Comparison of ENCODE assay signal across 29 cellular contexts in genomic region chr13:46350003-46350402, GRCh38. TPM values are rescaled to one million over a fixed set of nuclear protein-coding genes. Genes with fewer than 3 reads are reported as not detected.
"Had no signal": no experiment of that assay in that cellular context is flagged by ENCODE, and none has a peak within 500 bp of the region (broad histone marks: within the 10 kb centered on the region; RNA-seq: fewer than 3 reads in every experiment).

No MANE protein-coding gene starts in this region.

- FAIRE-seq: colon, kidney, small intestine, urothelium cell line had no signal

- H3K27ac Mint-ChIP-seq: endodermal cell, memory B cell, progenitor cell of endocrine pancreas had no signal

- H3K4me1 ChIP-seq: gastrocnemius medialis, parathyroid adenoma, upper lobe of left lung had no signal

- H3K9ac ChIP-seq: parathyroid adenoma had no signal

- H3K27me3 ChIP-seq: dorsolateral prefrontal cortex, gastrocnemius medialis, heart left ventricle, hepatocyte, tibial nerve, upper lobe of left lung had no signal

- H3K9me3 Mint-ChIP-seq: endodermal cell, memory B cell, naive B cell had no signal

- H3K4me1 Mint-ChIP-seq: endodermal cell had no signal

- H3K9me3 ChIP-seq: gastrocnemius medialis, heart left ventricle, thoracic aorta, tibial nerve, upper lobe of left lung had no signal

- H3K4me3 Mint-ChIP-seq: endodermal cell; memory B cell; natural killer cell treated with Interleukin-12 subunit alpha and Interleukin-12 subunit beta and Interleukin-15 and Interleukin-18, amount 100 ng/mL, for 72 hours; neural crest cell; stimulated activated naive B cell treated with anti-CD40 and anti-IgM and Interleukin-4, amounts not matched to agents 10 μg/mL and 1 μg/mL and 100 μg/mL, for 72 hours; stimulated activated naive CD8-positive, alpha-beta T cell treated with anti-CD3 and anti-CD28 coated beads, Interleukin-15, Interleukin-2, amounts not matched to agents 100 ng/mL and 50 ng/mL, for 24 hours had no signal

- H3K36me3 ChIP-seq: gastrocnemius medialis, thoracic aorta, upper lobe of left lung had no signal

- H3K27ac ChIP-seq: dorsolateral prefrontal cortex, epithelial cell of prostate, gastrocnemius medialis, heart left ventricle, hepatocyte, parathyroid adenoma, thoracic aorta, tibial nerve, upper lobe of left lung had no signal

- H3K27me3 Mint-ChIP-seq: memory B cell; naive B cell; progenitor cell of endocrine pancreas; stimulated activated naive B cell treated with anti-CD40 and anti-IgM and Interleukin-4, amounts not matched to agents 10 μg/mL and 1 μg/mL and 100 μg/mL, for 72 hours; stimulated activated naive CD8-positive, alpha-beta T cell treated with anti-CD3 and anti-CD28 coated beads, Interleukin-15, Interleukin-2, amounts not matched to agents 100 ng/mL and 50 ng/mL, for 24 hours had no signal

- H3K4me3 ChIP-seq: dorsolateral prefrontal cortex, gastrocnemius medialis, heart left ventricle, hepatocyte, lung, thoracic aorta, tibial nerve, upper lobe of left lung had no signal

- H2AFZ ChIP-seq: hepatocyte, parathyroid adenoma had no signal

- DNase-seq: dorsolateral prefrontal cortex; effector CD8-positive, alpha-beta T cell; endodermal cell; foreskin fibroblast; gastrocnemius medialis; heart left ventricle; kidney; naive B cell; small intestine; stimulated activated CD4-positive, alpha-beta T cell treated with anti-CD3 and anti-CD28 coated beads, Interleukin-15, amount 100 ng/mL, for 24 hours; stimulated activated CD4-positive, alpha-beta T cell treated with anti-CD3 and anti-CD28 coated beads, Interleukin-2, amount 100 ng/mL, for 48 hours; stimulated activated naive B cell treated with anti-CD40 and anti-IgM and Interleukin-4, amounts not matched to agents 10 μg/mL and 1 μg/mL and 100 μg/mL, for 72 hours; upper lobe of left lung had no signal

- H3K79me2 ChIP-seq: hepatocyte, parathyroid adenoma had no signal

- H3K4me2 ChIP-seq: hepatocyte had no signal

- ATAC-seq: esophagus mucosa; gastrocnemius medialis; heart left ventricle; left lobe of liver; natural killer cell treated with Interleukin-12 subunit alpha and Interleukin-12 subunit beta and Interleukin-15 and Interleukin-18, amount 100 ng/mL, for 72 hours; stimulated activated naive B cell treated with anti-CD40 and anti-IgM and Interleukin-4, amounts not matched to agents 10 μg/mL and 1 μg/mL and 100 μg/mL, for 72 hours had no signal

RNA-seq across cellular contexts. Expression of gene RUBCNL, which starts 37.0 kb away (rescaled TPM):
- total RNA-seq: glomerular endothelial cell had no signal
